Comparison of ENCODE assay signal across 9 cellular contexts in genomic region chr1:30744060-30744756, GRCh38. TPM values are rescaled to one million over a fixed set of nuclear protein-coding genes. Genes with fewer than 3 reads are reported as not detected.
DNase-seq lines count a peak whose midpoint lies in the region; ATAC-seq lines count a peak whose summit lies in the region.
"Had no signal": no experiment of that assay in that cellular context is flagged by ENCODE, and none has a peak within 500 bp of the region (broad histone marks: within the 10 kb centered on the region; RNA-seq: fewer than 3 reads in every experiment).

No MANE protein-coding gene starts in this region.

- H2BK120ac ChIP-seq in neuronal stem cell (ENCODE audit: low read depth, low read length): no peak overlapping the region

- no peak overlapping the region for H2AFZ ChIP-seq in neuronal stem cell (ENCODE audit: low read length)

- H3K18ac ChIP-seq in neuronal stem cell (ENCODE audit: low read length): no peak overlapping the region

- H3K36me3 Mint-ChIP-seq in activated T-helper 17 cell treated with anti-CD3 and anti-CD28 coated beads, Interleukin-2, amount 50 U/mL, for 72 hours (ENCODE audit: low read depth): peaks cover 90% of the 10 kb centered on the region

- no peaks in the 10 kb centered on the region for H3K79me1 ChIP-seq in neuronal stem cell (ENCODE audit: low read depth, low read length)

- H3K36me3 ChIP-seq in neuronal stem cell (replicated peaks in 1 of 2; ENCODE audit: control insufficient read depth in 2 of 2, insufficient read depth in 2 of 2, low read length in 2 of 2): no peaks in the 10 kb centered on the region
- H3K36me3 ChIP-seq: tibial artery had no signal

- peaks cover 79% of the 10 kb centered on the region for H3K4me1 Mint-ChIP-seq in activated T-helper 17 cell treated with anti-CD3 and anti-CD28 coated beads, Interleukin-2, amount 50 U/mL, for 72 hours

- peaks cover 11% of the 10 kb centered on the region in 2 donors for H3K4me1 ChIP-seq in neuronal stem cell (ENCODE audit: control insufficient read depth in 2 of 2, insufficient read depth in 1 of 2, low read depth in 1 of 2, low read length in 2 of 2)

- peak overlapping the region; percentile 93 for H3K27ac Mint-ChIP-seq in activated T-helper 17 cell treated with anti-CD3 and anti-CD28 coated beads, Interleukin-2, amount 50 U/mL, for 72 hours

- H3K27me3 Mint-ChIP-seq in activated T-helper 17 cell treated with anti-CD3 and anti-CD28 coated beads, Interleukin-2, amount 50 U/mL, for 72 hours: no peaks in the 10 kb centered on the region

- H3K9me3 Mint-ChIP-seq in activated T-helper 17 cell treated with anti-CD3 and anti-CD28 coated beads, Interleukin-2, amount 50 U/mL, for 72 hours: no peaks in the 10 kb centered on the region

- ATAC-seq in GM18909 (IDR thresholded peaks at IDR 0.05; ENCODE audit: poor library complexity, unreplicated experiment) (peak; percentile 27), HG02840 (IDR thresholded peaks at IDR 0.05; ENCODE audit: low FRiP score, unreplicated experiment) (peak; percentile 35), GM21367 (IDR thresholded peaks at IDR 0.05; ENCODE audit: unreplicated experiment) (no peak)
- ATAC-seq in activated T-helper 17 cell treated with anti-CD3 and anti-CD28 coated beads, Interleukin-2, amount 50 U/mL, for 72 hours (replicated peaks): peak; percentile 61

- H3K27ac ChIP-seq in neuronal stem cell (replicated peaks; ENCODE audit: low read length): no peak overlapping the region
- H3K27ac ChIP-seq: tibial artery had no signal

- H3K4me3 Mint-ChIP-seq in activated T-helper 17 cell treated with anti-CD3 and anti-CD28 coated beads, Interleukin-2, amount 50 U/mL, for 72 hours: peak overlapping the region; percentile 85

- no peak overlapping the region for H3K4me3 ChIP-seq in neuronal stem cell (ENCODE audit: low read length in 2 of 2)
- H3K4me3 ChIP-seq: tibial artery had no signal

- DNase-seq in neuronal stem cell (ENCODE audit: low spot score): no peak
- no peak for DNase-seq in effector CD8-positive, alpha-beta T cell (lab: John Stamatoyannopoulos, UW)
- no peak for DNase-seq in H4 (ENCODE audit: low spot score)
- DNase-seq in cerebellar cortex (ENCODE audit: low spot score): no peak
- DNase-seq: tibial artery had no signal

- no peak overlapping the region for H3K9ac ChIP-seq in neuronal stem cell (ENCODE audit: low read depth, low read length, poor library complexity)

- no peak overlapping the region for H4K91ac ChIP-seq in neuronal stem cell (ENCODE audit: low read depth, low read length, poor library complexity)

- no peaks in the 10 kb centered on the region for H3K27me3 ChIP-seq in neuronal stem cell (ENCODE audit: control insufficient read depth in 3 of 3, insufficient read depth in 3 of 3, low read depth in 1 of 3, low read length in 3 of 3)

- no peak overlapping the region for H2BK12ac ChIP-seq in neuronal stem cell (ENCODE audit: low read length)

- H3K14ac ChIP-seq in neuronal stem cell (ENCODE audit: low read length): peak overlapping the region; percentile 51

- no peak overlapping the region for H4K8ac ChIP-seq in neuronal stem cell (ENCODE audit: low read depth, low read length)

- H2AK5ac ChIP-seq in neuronal stem cell (ENCODE audit: low read depth, low read length): no peak overlapping the region

- no peak overlapping the region for H2BK15ac ChIP-seq in neuronal stem cell (ENCODE audit: low read length)

- WGBS in neuronal stem cell (ENCODE audit: extremely low coverage in 2 of 2, insufficient read length in 2 of 2, insufficient replicate concordance in 1 of 2), 2 donors: no CpG with 5 or more reads among the region's 7 CpGs

- no peaks in the 10 kb centered on the region for H3K9me3 ChIP-seq in neuronal stem cell (replicated peaks in 1 of 2; ENCODE audit: control insufficient read depth in 2 of 2, insufficient read depth in 1 of 2, low read depth in 1 of 2, low read length in 2 of 2)
- H3K9me3 ChIP-seq: tibial artery had no signal

- peak overlapping the region; percentile 20 for H3K23ac ChIP-seq in neuronal stem cell (ENCODE audit: low read depth, low read length, poor library complexity)

- no peak overlapping the region for H2BK5ac ChIP-seq in neuronal stem cell (ENCODE audit: low read length)

- no peak overlapping the region for H3K4ac ChIP-seq in neuronal stem cell (ENCODE audit: low read length)

- no peak overlapping the region for H3K4me2 ChIP-seq in neuronal stem cell (ENCODE audit: insufficient read depth, low read length, poor library complexity, severe bottlenecking)

RNA-seq across cellular contexts. Expression of gene LAPTM5, which starts 13.4 kb away (rescaled TPM):
- total RNA-seq in activated T-helper 17 cell treated with anti-CD3 and anti-CD28 coated beads, Interleukin-2, amount 50 U/mL, for 72 hours: 100 to 1,000 TPM; 316 to 333 TPM
- 0.15 TPM for polyA plus RNA-seq in neuronal stem cell (2013, experiment 1 of 2)
- 0.10 TPM for polyA plus RNA-seq in neuronal stem cell (2013, experiment 2 of 2)
- 0.10 TPM in 1 of 2 replicates, not detected in the other for total RNA-seq in H4 (2014; rRNA removed; shearing (Covaris generic))

RNA-seq across cellular contexts. Expression of gene MATN1, which starts 20.8 kb away (rescaled TPM):
- total RNA-seq in activated T-helper 17 cell treated with anti-CD3 and anti-CD28 coated beads, Interleukin-2, amount 50 U/mL, for 72 hours: under 1 TPM; 0.26 to 0.52 TPM
- polyA plus RNA-seq in neuronal stem cell (2013, experiment 1 of 2): 0.04 TPM
- 0.01 TPM for polyA plus RNA-seq in neuronal stem cell (2013, experiment 2 of 2)
- total RNA-seq in H4 (2014; rRNA removed; shearing (Covaris generic)): 0.06 and 0.51 TPM in 2 replicates

Comparison
In these comparisons a context has a peak if more than half of its experiments do, and no peak if none do; other contexts are left out.
1. RNA of gene LAPTM5, which starts 13.4 kb away (total RNA-seq): 316 to 333 TPM in activated T-helper 17 cell treated with anti-CD3 and anti-CD28 coated beads, Interleukin-2, amount 50 U/mL, for 72 hours; 0.10 TPM in H4; every median in the first group is over 100 times any median in the second.